ENCODE assay signal across 40 cellular contexts in genomic region chr11:133825666-133826065, GRCh38. TPM values are rescaled to one million over a fixed set of nuclear protein-coding genes. Genes with fewer than 3 reads are reported as not detected.
"Had no signal": no experiment of that assay in that cellular context is flagged by ENCODE, and none has a peak within 500 bp of the region (broad histone marks: within the 10 kb centered on the region; RNA-seq: fewer than 3 reads in every experiment).

No MANE protein-coding gene starts in this region.

- H3K4me1 Mint-ChIP-seq: activated B cell treated with CpG ODN at 0.5 μM for 24 hours; activated CD4-positive, alpha-beta T cell treated with anti-CD3 and anti-CD28 coated beads for 36 hours; activated CD4-positive, alpha-beta T cell treated with anti-CD3 and anti-CD28 coated beads, Interleukin-2, amount 10 ng/mL, durations not matched to agents 24 days and 14 days; activated naive CD8-positive, alpha-beta T cell treated with anti-CD3 and anti-CD28 coated beads for 36 hours; activated T-helper 17 cell treated with anti-CD3 and anti-CD28 coated beads, Interleukin-2, amount 50 U/mL, for 72 hours; central memory CD8-positive, alpha-beta T cell had no signal

- H3K9me3 ChIP-seq: adrenal gland, body of pancreas, breast epithelium had no signal

- H3K27ac ChIP-seq: adrenal gland, body of pancreas, brain microvascular endothelial cell, breast epithelium, VCaP had no signal

- H3K27ac Mint-ChIP-seq: activated B cell treated with CpG ODN at 0.5 μM for 24 hours; activated CD4-positive, alpha-beta memory T cell treated with anti-CD3 and anti-CD28 coated beads for 36 hours; activated CD4-positive, alpha-beta T cell treated with anti-CD3 and anti-CD28 coated beads for 36 hours; activated CD4-positive, alpha-beta T cell treated with anti-CD3 and anti-CD28 coated beads, Interleukin-2, amount 10 ng/mL, durations not matched to agents 24 days and 14 days; activated CD8-positive, alpha-beta T cell treated with anti-CD3 and anti-CD28 coated beads for 36 hours; activated naive CD4-positive, alpha-beta T cell treated with anti-CD3 and anti-CD28 coated beads for 36 hours; activated naive CD4-positive, alpha-beta T cell treated with anti-CD3 and anti-CD28 coated beads, Interleukin-2, amount 50 U/mL, for 72 hours; activated naive CD8-positive, alpha-beta T cell treated with anti-CD3 and anti-CD28 coated beads for 36 hours; activated T-cell treated with anti-CD3 and anti-CD28 coated beads, Interleukin-2, amount 50 U/mL, for 72 hours; activated T-helper 1 cell treated with anti-CD3 and anti-CD28 coated beads, Interleukin-12 subunit alpha, Interleukin-12 subunit beta, Interleukin-2, Interleukin-4 antibody, amounts not matched to agents 30 ng/mL and 10 ng/mL and 1 ng/mL, durations not matched to agents 14 hours and 24 hours and 36 hours; activated T-helper 17 cell treated with anti-CD3 and anti-CD28 coated beads, Interleukin-2, amount 50 U/mL, for 72 hours; T-helper 1 cell treated with Interleukin-12 subunit alpha and Interleukin-12 subunit beta and Interleukin-4 antibody, amounts not matched to agents 30 μg/mL and 1 μg/mL, for 36 hours; T-helper 2 cell treated with Interferon-gamma antibody and Interleukin-4, amounts not matched to agents 5 μg/mL and 100 μg/mL, for 36 hours had no signal

- DNase-seq: activated B cell treated with CpG ODN at 0.5 μM for 24 hours; activated CD4-positive, alpha-beta memory T cell treated with anti-CD3 and anti-CD28 coated beads for 36 hours; activated CD4-positive, alpha-beta T cell treated with anti-CD3 and anti-CD28 coated beads for 1 hour; activated CD4-positive, alpha-beta T cell treated with anti-CD3 and anti-CD28 coated beads for 36 hours; activated CD4-positive, alpha-beta T cell treated with anti-CD3 and anti-CD28 coated beads, Interleukin-2, amount 10 ng/mL, durations not matched to agents 24 days and 14 days; activated CD4-positive, alpha-beta T cell treated with anti-CD3 and anti-CD28 coated beads, Interleukin-2, amount 50 U/mL, for 1 hour; activated CD4-positive, alpha-beta T cell treated with anti-CD3 and anti-CD28 coated beads, Interleukin-2, amount 50 U/mL, for 4 hours; activated CD8-positive, alpha-beta memory T cell treated with anti-CD3 and anti-CD28 coated beads, Interleukin-2, amount 50 U/mL, for 4 hours; activated CD8-positive, alpha-beta T cell treated with anti-CD3 and anti-CD28 coated beads for 36 hours; activated effector memory CD4-positive, alpha-beta T cell treated with anti-CD3 and anti-CD28 coated beads, Interleukin-2, amount 50 U/mL, for 16 hours; activated gamma-delta T cell treated with Interleukin-2 at 50 U/mL for 16 hours; activated naive CD4-positive, alpha-beta T cell; activated naive CD4-positive, alpha-beta T cell treated with anti-CD3 and anti-CD28 coated beads for 36 hours; activated naive CD4-positive, alpha-beta T cell treated with anti-CD3 and anti-CD28 coated beads, Interleukin-2, amount 50 U/mL, for 16 hours; activated naive CD8-positive, alpha-beta T cell treated with anti-CD3 and anti-CD28 coated beads for 36 hours; activated T-cell treated with anti-CD3 and anti-CD28 coated beads for 4 hours; activated T-cell treated with anti-CD3 and anti-CD28 coated beads, Interleukin-2, amount 50 U/mL, for 1 hour; activated T-cell treated with anti-CD3 and anti-CD28 coated beads, Interleukin-2, amount 50 U/mL, for 4 hours; activated T-cell treated with anti-CD3 and anti-CD28 coated beads, Interleukin-2, amount 50 U/mL, for 72 hours; adrenal gland; amniotic stem cell; aorta; body of pancreas; brain microvascular endothelial cell; caudate nucleus; cerebellar nuclear complex; SW 1271; T-helper 1 cell; T-helper 2 cell; T-helper 9 cell had no signal

- H3K4me1 ChIP-seq: adrenal gland, body of pancreas, breast epithelium had no signal

- H3K27me3 ChIP-seq: adrenal gland, body of pancreas, brain microvascular endothelial cell had no signal

- H3K4me3 ChIP-seq: adrenal gland, body of pancreas, breast epithelium had no signal

- H3K36me3 ChIP-seq: adrenal gland, brain microvascular endothelial cell, breast epithelium had no signal

- H3K4me3 Mint-ChIP-seq: activated B cell treated with CpG ODN at 0.5 μM for 24 hours; activated CD4-positive, alpha-beta memory T cell treated with anti-CD3 and anti-CD28 coated beads for 36 hours; activated CD4-positive, alpha-beta T cell treated with anti-CD3 and anti-CD28 coated beads for 36 hours; activated CD4-positive, alpha-beta T cell treated with anti-CD3 and anti-CD28 coated beads, Interleukin-2, amount 10 ng/mL, durations not matched to agents 24 days and 14 days; activated CD8-positive, alpha-beta T cell treated with anti-CD3 and anti-CD28 coated beads for 36 hours; activated naive CD4-positive, alpha-beta T cell treated with anti-CD3 and anti-CD28 coated beads for 36 hours; activated naive CD8-positive, alpha-beta T cell treated with anti-CD3 and anti-CD28 coated beads for 36 hours; activated T-cell treated with anti-CD3 and anti-CD28 coated beads, Interleukin-2, amount 50 U/mL, for 4 hours; activated T-cell treated with anti-CD3 and anti-CD28 coated beads, Interleukin-2, amount 50 U/mL, for 72 hours; activated T-helper 1 cell treated with anti-CD3 and anti-CD28 coated beads, Interleukin-12 subunit alpha, Interleukin-12 subunit beta, Interleukin-2, Interleukin-4 antibody, amounts not matched to agents 30 ng/mL and 10 ng/mL and 1 ng/mL, durations not matched to agents 14 hours and 24 hours and 36 hours; activated T-helper 17 cell treated with anti-CD3 and anti-CD28 coated beads, Interleukin-2, amount 50 U/mL, for 72 hours; central memory CD8-positive, alpha-beta T cell; T-helper 1 cell treated with Interleukin-12 subunit alpha and Interleukin-12 subunit beta and Interleukin-4 antibody, amounts not matched to agents 30 μg/mL and 1 μg/mL, for 36 hours; T-helper 2 cell treated with Interferon-gamma antibody and Interleukin-4, amounts not matched to agents 5 μg/mL and 100 μg/mL, for 36 hours had no signal

- ATAC-seq: activated CD4-positive, alpha-beta T cell treated with anti-CD3 and anti-CD28 coated beads for 36 hours; activated CD8-positive, alpha-beta T cell treated with anti-CD3 and anti-CD28 coated beads for 36 hours; activated naive CD4-positive, alpha-beta T cell treated with anti-CD3 and anti-CD28 coated beads, Interleukin-2, amount 50 U/mL, for 72 hours; activated T-cell treated with anti-CD3 and anti-CD28 coated beads, Interleukin-2, amount 50 U/mL, for 4 hours; activated T-cell treated with anti-CD3 and anti-CD28 coated beads, Interleukin-2, amount 50 U/mL, for 72 hours; activated T-helper 17 cell treated with anti-CD3 and anti-CD28 coated beads, Interleukin-2, amount 50 U/mL, for 72 hours; body of pancreas had no signal

- H3K27me3 Mint-ChIP-seq: activated CD4-positive, alpha-beta T cell treated with anti-CD3 and anti-CD28 coated beads, Interleukin-2, amount 10 ng/mL, durations not matched to agents 24 days and 14 days; activated CD8-positive, alpha-beta T cell treated with anti-CD3 and anti-CD28 coated beads for 36 hours had no signal

- H3K36me3 Mint-ChIP-seq: activated CD4-positive, alpha-beta memory T cell treated with anti-CD3 and anti-CD28 coated beads for 36 hours; activated naive CD4-positive, alpha-beta T cell treated with anti-CD3 and anti-CD28 coated beads, Interleukin-2, amount 50 U/mL, for 72 hours; activated naive CD8-positive, alpha-beta T cell treated with anti-CD3 and anti-CD28 coated beads for 36 hours had no signal

- H3K9me3 Mint-ChIP-seq: activated B cell treated with CpG ODN at 0.5 μM for 24 hours; activated CD4-positive, alpha-beta memory T cell treated with anti-CD3 and anti-CD28 coated beads for 36 hours; activated CD4-positive, alpha-beta T cell treated with anti-CD3 and anti-CD28 coated beads, Interleukin-2, amount 10 ng/mL, durations not matched to agents 24 days and 14 days; activated CD8-positive, alpha-beta T cell treated with anti-CD3 and anti-CD28 coated beads for 36 hours; activated naive CD4-positive, alpha-beta T cell treated with anti-CD3 and anti-CD28 coated beads for 36 hours; activated naive CD4-positive, alpha-beta T cell treated with anti-CD3 and anti-CD28 coated beads, Interleukin-2, amount 50 U/mL, for 72 hours; activated naive CD8-positive, alpha-beta T cell treated with anti-CD3 and anti-CD28 coated beads for 36 hours; activated T-cell treated with anti-CD3 and anti-CD28 coated beads, Interleukin-2, amount 50 U/mL, for 4 hours; activated T-cell treated with anti-CD3 and anti-CD28 coated beads, Interleukin-2, amount 50 U/mL, for 72 hours; activated T-helper 1 cell treated with anti-CD3 and anti-CD28 coated beads, Interleukin-12 subunit alpha, Interleukin-12 subunit beta, Interleukin-2, Interleukin-4 antibody, amounts not matched to agents 30 ng/mL and 10 ng/mL and 1 ng/mL, durations not matched to agents 14 hours and 24 hours and 36 hours; activated T-helper 17 cell treated with anti-CD3 and anti-CD28 coated beads, Interleukin-2, amount 50 U/mL, for 72 hours; central memory CD8-positive, alpha-beta T cell; T-helper 1 cell treated with Interleukin-12 subunit alpha and Interleukin-12 subunit beta and Interleukin-4 antibody, amounts not matched to agents 30 μg/mL and 1 μg/mL, for 36 hours; T-helper 2 cell treated with Interferon-gamma antibody and Interleukin-4, amounts not matched to agents 5 μg/mL and 100 μg/mL, for 36 hours had no signal

RNA-seq across cellular contexts. Expression of gene SPATA19, which starts 19.6 kb away (rescaled TPM):
- total RNA-seq: activated B cell treated with CpG ODN at 0.5 μM for 24 hours; activated CD4-positive, alpha-beta memory T cell treated with anti-CD3 and anti-CD28 coated beads for 36 hours; activated CD4-positive, alpha-beta T cell treated with anti-CD3 and anti-CD28 coated beads for 36 hours; activated CD4-positive, alpha-beta T cell treated with anti-CD3 and anti-CD28 coated beads, Interleukin-2, amount 10 ng/mL, durations not matched to agents 24 days and 14 days; activated CD8-positive, alpha-beta T cell treated with anti-CD3 and anti-CD28 coated beads for 36 hours; activated naive CD4-positive, alpha-beta T cell treated with anti-CD3 and anti-CD28 coated beads for 36 hours; activated naive CD4-positive, alpha-beta T cell treated with anti-CD3 and anti-CD28 coated beads, Interleukin-2, amount 50 U/mL, for 72 hours; activated naive CD8-positive, alpha-beta T cell treated with anti-CD3 and anti-CD28 coated beads for 36 hours; activated T-cell treated with anti-CD3 and anti-CD28 coated beads, Interleukin-2, amount 50 U/mL, for 4 hours; activated T-cell treated with anti-CD3 and anti-CD28 coated beads, Interleukin-2, amount 50 U/mL, for 72 hours; activated T-helper 1 cell treated with anti-CD3 and anti-CD28 coated beads, Interleukin-12 subunit alpha, Interleukin-12 subunit beta, Interleukin-2, Interleukin-4 antibody, amounts not matched to agents 30 ng/mL and 10 ng/mL and 1 ng/mL, durations not matched to agents 14 hours and 24 hours and 36 hours; activated T-helper 17 cell treated with anti-CD3 and anti-CD28 coated beads, Interleukin-2, amount 50 U/mL, for 72 hours; adrenal gland; aorta; astrocyte; body of pancreas; breast epithelium; chondrocyte had no signal
